In genomic region chr5:32444191-32444945, GRCh38 we compare ENCODE assay signal across 8 cellular contexts. TPM values are rescaled to one million over a fixed set of nuclear protein-coding genes. Genes with fewer than 3 reads are reported as not detected.
DNase-seq lines count a peak whose midpoint lies in the region; ATAC-seq and TF ChIP-seq lines count a peak whose summit lies in the region.

Gene ZFR, minus strand, starts transcription at chr5:32444740. Its CDS starts 82 bp downstream, at chr5:32444658.

- intact Hi-C loops in colonic mucosa (cut with DNase I) (no loop called here), left colon (cut with DNase I, micrococcal nuclease) (no loop called here)

- peak within 1 kb of the TSS; percentile 94 for H3K27ac ChIP-seq in colonic mucosa

- H3K27me3 ChIP-seq in BJ (ENCODE audit: control insufficient read depth, insufficient read depth, low read length) (no peaks in the 10 kb centered on the region), colonic mucosa (no peaks in the 10 kb centered on the region)

- peaks cover 10% of the 10 kb centered on the region for H3K4me1 ChIP-seq in colonic mucosa

- peak within 1 kb of the TSS; percentile 74 to 95 for H3K9ac ChIP-seq in colonic mucosa (ENCODE audit: low read depth in 2 of 2, low read length in 2 of 2)

- CTCF ChIA-PET in BJ (lab: Yijun Ruan, JAX), result interaction anchor here (0.6 kb wide), 2 partner anchors 145 to 419 kb away, joined by 3 read pairs; no protein-coding TSS in a partner anchor

- DNase-seq in BJ (ENCODE audit: low read depth), result no peak
- DNase-seq in NCI-H526 (lab: John Stamatoyannopoulos, UW), result peak; percentile 81 to 98
- DNase-seq in activated CD4-positive, alpha-beta T cell treated with anti-CD3 and anti-CD28 coated beads for 48 hours, result peak; percentile 95
- peak; percentile 94 for DNase-seq in colonic mucosa
- DNase-seq in left colon, result peak; percentile 92 to 94
- peak; percentile 89 to 90 for DNase-seq in stimulated activated CD4-positive, alpha-beta T cell treated with anti-CD3 and anti-CD28 coated beads, Interleukin-1b, Interleukin-23, amount 100 ng/mL, for 4 hours (ENCODE audit: low read depth in 2 of 2)

- ATAC-seq in GM19328 (IDR thresholded peaks at IDR 0.05; ENCODE audit: unreplicated experiment) (peak; percentile 76), HG03469 (IDR thresholded peaks at IDR 0.05; ENCODE audit: unreplicated experiment) (peak; percentile 64), left colon (peak; percentile 87)

- H3K4me3 ChIP-seq in BJ (ENCODE audit: low read depth, low read length) (peak within 1 kb of the TSS; percentile 63), colonic mucosa (peak within 1 kb of the TSS; percentile 93)

- peaks cover 2% of the 10 kb centered on the region; the same call in 1 of the 2 replicates for H3K36me3 ChIP-seq in BJ (ENCODE audit: control insufficient read depth, insufficient read depth, low read length)
- H3K36me3 ChIP-seq in colonic mucosa, result no peaks in the 10 kb centered on the region

- POLR2A ChIA-PET in BJ (lab: Charles Lee), result no interaction called here

- no peak for TF ChIP-seq CTCF in BJ (IDR thresholded peaks at IDR 0.05; ENCODE audit: insufficient read depth, low read depth, low read length)
- TF ChIP-seq CTCF in colonic mucosa (IDR thresholded peaks at IDR 0.05), result no peak

- no peaks in the 10 kb centered on the region for H3K9me3 ChIP-seq in colonic mucosa

RNA-seq across cellular contexts. Expression of gene ZFR, which starts in this region (rescaled TPM):
- polyA plus RNA-seq in BJ (2011; rRNA removed), result 76.8 and 88.6 TPM in 2 replicates
- 86.4 and 185 TPM in 2 replicates for polyA minus RNA-seq in BJ (2011; rRNA and poly(A)+ RNA removed)
- total RNA-seq in colonic mucosa (10 to 100 TPM; 45.0 to 51.8 TPM), left colon (10 to 100 TPM; 45.7 to 48.6 TPM)
